9 cellular contexts compared by ENCODE assay signal in the genomic region with DNA sequence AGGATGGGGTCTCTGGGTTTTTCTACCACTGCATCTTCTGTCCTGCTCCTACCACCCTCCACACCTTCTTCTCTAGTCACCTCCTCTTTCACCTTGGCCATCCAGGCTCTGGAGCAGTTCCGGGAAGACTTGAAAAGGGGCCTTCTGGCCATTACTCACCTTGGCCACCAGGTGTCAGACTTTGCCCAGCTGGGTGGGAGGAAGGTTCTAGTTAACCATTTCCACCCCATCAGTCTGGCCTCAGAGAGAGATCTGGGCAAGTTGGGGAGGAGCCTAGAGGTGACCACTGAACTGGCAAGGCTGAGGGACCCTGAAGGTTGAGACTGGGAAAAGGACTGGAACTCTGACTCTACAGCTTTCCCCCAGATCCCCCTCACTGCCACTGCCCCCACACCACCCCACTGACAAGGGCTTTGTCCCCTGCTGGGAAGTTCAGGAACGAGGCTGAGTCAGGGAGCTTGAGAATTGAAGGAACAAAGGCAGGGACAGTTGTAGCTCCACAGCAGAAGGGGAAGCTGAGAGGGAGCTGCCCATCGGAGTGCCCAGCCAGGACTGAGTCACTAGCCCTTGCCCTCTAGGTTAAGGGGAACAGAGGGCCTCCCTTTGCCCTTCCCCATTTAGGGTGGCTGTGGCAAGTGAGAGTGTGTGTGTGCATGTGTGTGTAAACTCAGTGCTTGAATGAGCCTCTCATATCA. TPM values are rescaled to one million over a fixed set of nuclear protein-coding genes. Genes with fewer than 3 reads are reported as not detected.
DNase-seq lines count a peak whose midpoint lies in the region; ATAC-seq, FAIRE-seq and TF ChIP-seq lines count a peak whose summit lies in the region.
"Had no signal": no experiment of that assay in that cellular context is flagged by ENCODE, and none has a peak within 500 bp of the region (broad histone marks: within the 10 kb centered on the region; RNA-seq: fewer than 3 reads in every experiment).

No MANE protein-coding gene starts in this region.

- no peaks in the 10 kb centered on the region for H3K9me3 ChIP-seq in GM12878 (replicated peaks; ENCODE audit: control insufficient read depth, insufficient read depth, low read length)
- no peaks in the 10 kb centered on the region for H3K9me3 ChIP-seq in skeletal muscle tissue (ENCODE audit: control insufficient read depth in 3 of 3, low read length in 3 of 3)

- no peaks in the 10 kb centered on the region for H3K9me3 Mint-ChIP-seq in T-helper 2 cell treated with Interferon-gamma antibody and Interleukin-4, amounts not matched to agents 5 μg/mL and 100 μg/mL, for 36 hours

- TF ChIP-seq CTCF in GM12878 (IDR thresholded peaks at IDR 0.05 in 2 of 3, conservative IDR thresholded peaks at IDR 0.05 in 1 of 3; ENCODE audit: control insufficient read depth in 2 of 3, extremely low read depth in 1 of 3, insufficient read depth in 1 of 3, low read depth in 3 of 3, low read length in 3 of 3): peak; percentile 92 to 99 (median 98); a peak in 5 of 6 replicates

- 32% methylated on average over 3 of the region's 3 CpGs for WGBS in GM12878 (ENCODE audit: insufficient coverage, insufficient replicate concordance, low lambda C conversion rate, missing lambda C conversion rate)

- H3K4me3 Mint-ChIP-seq in T-helper 2 cell treated with Interferon-gamma antibody and Interleukin-4, amounts not matched to agents 5 μg/mL and 100 μg/mL, for 36 hours: peak overlapping the region; percentile 41

- BruUV-seq in GM12878 (replicated peaks; lab: Mats Ljungman, UMichigan): no TSS peak

- SMC1A ChIA-PET in GM12878 (lab: Charles Lee; ENCODE audit: uncharacterized antibody, unreplicated experiment): interaction anchor here (0.8 to 15.8 kb wide), 10 partner anchors 12 to 302 kb away, joined by 3 to 646 read pairs (median 6); a partner anchor contains a TSS

- peak; percentile 15 for ATAC-seq in GM12878

- TF ChIP-seq RAD21 in GM12878 (IDR thresholded peaks at IDR 0.05; ENCODE audit: insufficient read depth, low read depth, low read length): peak; percentile 99

- peak; percentile 60 for DNase-seq in NCI-H1092 treated with DMSO at 0.1 percent for 48 hours (lab: John Stamatoyannopoulos, UW)
- DNase-seq in NCI-H1092 (lab: John Stamatoyannopoulos, UW): no peak
- peak; percentile 68 for DNase-seq in NCI-H146 treated with DMSO at 0.1 percent for 48 hours (lab: John Stamatoyannopoulos, UW; ENCODE audit: unreplicated experiment)
- peak; percentile 64 for DNase-seq in T-helper 2 cell treated with Interferon-gamma antibody and Interleukin-4, amounts not matched to agents 5 μg/mL and 100 μg/mL, for 36 hours (ENCODE audit: low spot score)
- DNase-seq in GM12878 (ENCODE audit: low read depth, low spot score): no peak
- DNase-seq in iPS DF 19.7 (ENCODE audit: low read depth, low spot score): peak; percentile 70
- DNase-seq in NCI-H1048 (lab: John Stamatoyannopoulos, UW): no peak

- POLR2A ChIA-PET in GM12878 (lab: Charles Lee): interaction anchor here (0.6 to 11.4 kb wide), 9 partner anchors 8 to 46 kb away, joined by 3 to 183 read pairs (median 11); a partner anchor contains a TSS

- H3K79me2 ChIP-seq in GM12878 (ENCODE audit: control insufficient read depth, insufficient read depth, low read length): peaks cover 10% of the 10 kb centered on the region

- H3K27ac ChIP-seq in GM12878 (ENCODE audit: control insufficient read depth, insufficient read depth) (peak overlapping the region; percentile 67), skeletal muscle tissue (ENCODE audit: low read depth, low read length) (peak overlapping the region; percentile 40)

- peak overlapping the region; percentile 87 for H3K27ac Mint-ChIP-seq in T-helper 2 cell treated with Interferon-gamma antibody and Interleukin-4, amounts not matched to agents 5 μg/mL and 100 μg/mL, for 36 hours

- peak overlapping the region; percentile 70 for H2AFZ ChIP-seq in GM12878 (ENCODE audit: control insufficient read depth, low read depth, low read length)

- no peaks in the 10 kb centered on the region for H4K20me1 ChIP-seq in GM12878 (ENCODE audit: control insufficient read depth, insufficient read depth)

- in situ Hi-C loops in GM12878 (cut with MboI): no loop called here

- peaks cover 16% of the 10 kb centered on the region for H3K27me3 Mint-ChIP-seq in T-helper 2 cell treated with Interferon-gamma antibody and Interleukin-4, amounts not matched to agents 5 μg/mL and 100 μg/mL, for 36 hours (ENCODE audit: low read depth)

- peaks cover 32% of the 10 kb centered on the region for H3K4me1 ChIP-seq in GM12878 (ENCODE audit: control insufficient read depth, insufficient read depth, low read length)
- H3K4me1 ChIP-seq in skeletal muscle tissue (ENCODE audit: control insufficient read depth in 3 of 3, insufficient read depth in 3 of 3, low read length in 3 of 3): peaks cover 22 to 57% (median 52%) of the 10 kb centered on the region in 3 donors

- RAD21 ChIA-PET in GM12878 (lab: Charles Lee; ENCODE audit: unreplicated experiment): interaction anchor here (1.0 to 10.1 kb wide), 11 partner anchors 11 to 303 kb away, joined by 3 to 525 read pairs (median 5); a partner anchor contains a TSS

- H3K4me3 ChIP-seq in GM12878 (peak overlapping the region; percentile 51; the same call in 1 of the 2 replicates), skeletal muscle tissue (ENCODE audit: low read length in 3 of 3) (no peak overlapping the region)

- TF ChIP-seq EP300 in GM12878 (IDR thresholded peaks at IDR 0.05; ENCODE audit: borderline replicate concordance in 1 of 2, control insufficient read depth in 1 of 2, low read depth in 2 of 2, low read length in 2 of 2): no peak

- H3K27me3 ChIP-seq in GM12878 (replicated peaks in 1 of 2; ENCODE audit: control insufficient read depth in 2 of 2, insufficient read depth in 2 of 2, low read length in 1 of 2): no peaks in the 10 kb centered on the region; a peak in 1 of 4 replicates
- no peaks in the 10 kb centered on the region for H3K27me3 ChIP-seq in skeletal muscle tissue (ENCODE audit: control insufficient read depth in 3 of 3, insufficient read depth in 3 of 3, low read length in 3 of 3)

- no peak for TF ChIP-seq POLR2A in GM12878 (IDR thresholded peaks at IDR 0.05; ENCODE audit: low read depth, low read length)

- CTCF ChIA-PET in GM12878 (lab: Yijun Ruan, JAX): interaction anchor here (0.6 to 26.2 kb wide), 12 partner anchors 8 to 637 kb away, joined by 3 to 1301 read pairs (median 4); a partner anchor contains a TSS

- H3K4me1 Mint-ChIP-seq in T-helper 2 cell treated with Interferon-gamma antibody and Interleukin-4, amounts not matched to agents 5 μg/mL and 100 μg/mL, for 36 hours (ENCODE audit: low read depth): peaks cover 26% of the 10 kb centered on the region

- no peaks in the 10 kb centered on the region for H3K36me3 Mint-ChIP-seq in T-helper 2 cell treated with Interferon-gamma antibody and Interleukin-4, amounts not matched to agents 5 μg/mL and 100 μg/mL, for 36 hours (ENCODE audit: low read depth)

- H3K9ac ChIP-seq in GM12878 (ENCODE audit: control insufficient read depth, insufficient read depth, low read length): peak overlapping the region; percentile 65
- H3K9ac ChIP-seq in skeletal muscle tissue (ENCODE audit: low read depth in 1 of 3, low read length in 3 of 3): peak overlapping the region in 2 of 3 donors; percentile 38 to 64

- peak overlapping the region; percentile 39 for H3K4me2 ChIP-seq in GM12878 (ENCODE audit: control insufficient read depth, insufficient read depth)

- FAIRE-seq in GM12878 (lab: Jason Lieb, UNC): peak; percentile 96
- FAIRE-seq: A204.1 had no signal

- H3K36me3 ChIP-seq in GM12878 (ENCODE audit: control insufficient read depth in 2 of 2, insufficient read depth in 2 of 2, low read length in 1 of 2) (no peaks in the 10 kb centered on the region), skeletal muscle tissue (ENCODE audit: control insufficient read depth in 3 of 3, insufficient read depth in 3 of 3, low read length in 3 of 3) (no peaks in the 10 kb centered on the region)

- intact Hi-C loops in GM12878 (cut with micrococcal nuclease; ENCODE audit: unreplicated experiment): loop anchor here (1.0 to 2.0 kb wide), 4 partner anchors 14 to 150 kb away; no protein-coding TSS in a partner anchor

RNA-seq across cellular contexts. Expression of a gene that starts 3.7 kb away (rescaled TPM):
- total RNA-seq in GM12878 (2013; cell fraction: nucleolus; rRNA removed): 56.1 and 63.5 TPM in 2 replicates
- total RNA-seq in GM12878 (2014; rRNA removed) (140 and 142 TPM in 2 replicates), GM12878 (2014; rRNA removed; fragmentation: Illumina TruSeq; extraction: Trizol) (46.8 and 51.2 TPM in 2 replicates), GM12878 (2021) (103 and 110 TPM in 2 replicates), skeletal muscle tissue (14.6 TPM)
- 80.8 TPM for polyA plus RNA-seq in GM12878 (2011; ENCODE audit: low read depth)
- polyA plus RNA-seq in GM12878 (2011; rRNA removed) (43.4 and 72.8 TPM in 2 replicates), GM12878 (2014; fragmentation: Illumina TruSeq; extraction: Trizol) (11.5 and 25.8 TPM in 2 replicates), GM12878 (2014; fragmentation: Nextera tagmentation; extraction: Ambion mirVana) (10 to 100 TPM in 1 of 2 experiments, 1 to 10 TPM in 1; 8.1 to 23.5 TPM), GM12878 (2014; rRNA removed) (176 and 184 TPM in 2 replicates), GM12878 (2016; fragmentation: Nextera tagmentation; extraction: Ambion mirVana) (100 to 1,000 TPM; 120 to 125 TPM)
- 189 and 201 TPM in 2 replicates for polyA plus RNA-seq in GM12878 (2011; cell fraction: cytosol; rRNA removed)
- polyA plus RNA-seq in GM12878 (2011; cell fraction: nucleus; rRNA removed): 133 and 135 TPM in 2 replicates
- polyA plus RNA-seq in GM12878 (2012): 174 and 197 TPM in 2 replicates
- polyA minus RNA-seq in GM12878 (2011; rRNA and poly(A)+ RNA removed): 22.5 and 64.9 TPM in 2 replicates
- 39.0 and 41.6 TPM in 2 replicates for polyA minus RNA-seq in GM12878 (2011; cell fraction: cytosol; rRNA and poly(A)+ RNA removed)
- polyA minus RNA-seq in GM12878 (2011; cell fraction: nucleus; rRNA and poly(A)+ RNA removed): 35.1 and 49.9 TPM in 2 replicates

RNA-seq across cellular contexts. Expression of a gene that starts 16.4 kb away (rescaled TPM):
- total RNA-seq in GM12878 (2013; cell fraction: nucleolus; rRNA removed): 0.98 and 1.1 TPM in 2 replicates
- total RNA-seq in GM12878 (2014; rRNA removed): 0.68 and 0.82 TPM in 2 replicates
- 0.63 and 0.64 TPM in 2 replicates for total RNA-seq in GM12878 (2014; rRNA removed; fragmentation: Illumina TruSeq; extraction: Trizol)
- 1.3 and 1.5 TPM in 2 replicates for total RNA-seq in GM12878 (2021)
- 0.31 TPM for polyA plus RNA-seq in GM12878 (2011; ENCODE audit: low read depth)
- 0.12 and 0.16 TPM in 2 replicates for polyA plus RNA-seq in GM12878 (2011; rRNA removed)
- 0.42 and 0.45 TPM in 2 replicates for polyA plus RNA-seq in GM12878 (2011; cell fraction: cytosol; rRNA removed)
- polyA plus RNA-seq in GM12878 (2011; cell fraction: nucleus; rRNA removed): 0.84 and 1.2 TPM in 2 replicates
- polyA plus RNA-seq in GM12878 (2012): 0.74 and 0.87 TPM in 2 replicates
- 0.25 and 0.79 TPM in 2 replicates for polyA plus RNA-seq in GM12878 (2014; fragmentation: Illumina TruSeq; extraction: Trizol)
- polyA plus RNA-seq in GM12878 (2014; fragmentation: Nextera tagmentation; extraction: Ambion mirVana): under 1 TPM; 0.24 to 0.58 TPM
- polyA plus RNA-seq in GM12878 (2014; rRNA removed): 2.1 and 2.4 TPM in 2 replicates
- under 1 TPM in 1 of 2 experiments, not detected in 1; 0.35 TPM for polyA plus RNA-seq in GM12878 (2016; fragmentation: Nextera tagmentation; extraction: Ambion mirVana)
- polyA minus RNA-seq in GM12878 (2011; rRNA and poly(A)+ RNA removed): 0.37 and 0.52 TPM in 2 replicates
- polyA minus RNA-seq in GM12878 (2011; cell fraction: cytosol; rRNA and poly(A)+ RNA removed): not detected in 2 replicates
- 0.24 and 0.38 TPM in 2 replicates for polyA minus RNA-seq in GM12878 (2011; cell fraction: nucleus; rRNA and poly(A)+ RNA removed)
- total RNA-seq in skeletal muscle tissue: 1.0 TPM

RNA-seq across cellular contexts. Expression of a gene that starts 34.8 kb away (rescaled TPM):
- total RNA-seq in GM12878 (2013; cell fraction: nucleolus; rRNA removed): 30.1 and 32.3 TPM in 2 replicates
- total RNA-seq in GM12878 (2014; rRNA removed) (21.0 and 21.9 TPM in 2 replicates), GM12878 (2014; rRNA removed; fragmentation: Illumina TruSeq; extraction: Trizol) (8.2 TPM in 2 replicates), GM12878 (2021) (29.5 and 32.7 TPM in 2 replicates), skeletal muscle tissue (2.6 TPM)
- polyA plus RNA-seq in GM12878 (2011; ENCODE audit: low read depth): 12.9 TPM
- polyA plus RNA-seq in GM12878 (2011; rRNA removed) (9.6 and 18.6 TPM in 2 replicates), GM12878 (2014; fragmentation: Illumina TruSeq; extraction: Trizol) (5.8 and 15.6 TPM in 2 replicates), GM12878 (2014; fragmentation: Nextera tagmentation; extraction: Ambion mirVana) (1 to 10 TPM; 1.1 to 3.6 TPM), GM12878 (2014; rRNA removed) (36.2 and 37.6 TPM in 2 replicates), GM12878 (2016; fragmentation: Nextera tagmentation; extraction: Ambion mirVana) (10 to 100 TPM; 22.0 to 25.6 TPM)
- 31.8 and 50.4 TPM in 2 replicates for polyA plus RNA-seq in GM12878 (2011; cell fraction: cytosol; rRNA removed)
- polyA plus RNA-seq in GM12878 (2011; cell fraction: nucleus; rRNA removed): 114 and 143 TPM in 2 replicates
- polyA plus RNA-seq in GM12878 (2012): 21.3 and 26.9 TPM in 2 replicates
- 7.2 and 11.3 TPM in 2 replicates for polyA minus RNA-seq in GM12878 (2011; rRNA and poly(A)+ RNA removed)
- 4.8 and 10.5 TPM in 2 replicates for polyA minus RNA-seq in GM12878 (2011; cell fraction: cytosol; rRNA and poly(A)+ RNA removed)
- polyA minus RNA-seq in GM12878 (2011; cell fraction: nucleus; rRNA and poly(A)+ RNA removed): 14.0 and 24.6 TPM in 2 replicates

RNA-seq across cellular contexts. Expression of a gene that starts 44.6 kb away (rescaled TPM):
- total RNA-seq in GM12878 (2013; cell fraction: nucleolus; rRNA removed): 38.1 and 44.1 TPM in 2 replicates
- total RNA-seq in GM12878 (2014; rRNA removed) (342 and 371 TPM in 2 replicates), GM12878 (2014; rRNA removed; fragmentation: Illumina TruSeq; extraction: Trizol) (170 and 176 TPM in 2 replicates), GM12878 (2021) (265 and 269 TPM in 2 replicates), skeletal muscle tissue (163 TPM)
- 75.3 TPM for polyA plus RNA-seq in GM12878 (2011; ENCODE audit: low read depth)
- polyA plus RNA-seq in GM12878 (2011; rRNA removed) (86.0 and 211 TPM in 2 replicates), GM12878 (2014; fragmentation: Illumina TruSeq; extraction: Trizol) (128 and 202 TPM in 2 replicates), GM12878 (2014; fragmentation: Nextera tagmentation; extraction: Ambion mirVana) (10 to 100 TPM; 26.4 to 41.7 TPM), GM12878 (2014; rRNA removed) (306 and 326 TPM in 2 replicates), GM12878 (2016; fragmentation: Nextera tagmentation; extraction: Ambion mirVana) (100 to 1,000 TPM; 417 to 458 TPM)
- polyA plus RNA-seq in GM12878 (2011; cell fraction: cytosol; rRNA removed): 440 and 506 TPM in 2 replicates
- polyA plus RNA-seq in GM12878 (2011; cell fraction: nucleus; rRNA removed): 220 and 242 TPM in 2 replicates
- polyA plus RNA-seq in GM12878 (2012): 174 and 181 TPM in 2 replicates
- polyA minus RNA-seq in GM12878 (2011; rRNA and poly(A)+ RNA removed): 121 and 204 TPM in 2 replicates
- polyA minus RNA-seq in GM12878 (2011; cell fraction: cytosol; rRNA and poly(A)+ RNA removed): 83.8 and 94.6 TPM in 2 replicates
- polyA minus RNA-seq in GM12878 (2011; cell fraction: nucleus; rRNA and poly(A)+ RNA removed): 49.0 and 75.9 TPM in 2 replicates

RNA-seq across cellular contexts. Expression of a gene that starts 46.9 kb away (rescaled TPM):
- total RNA-seq in GM12878 (2013; cell fraction: nucleolus; rRNA removed): 59.5 and 60.3 TPM in 2 replicates
- total RNA-seq in GM12878 (2014; rRNA removed) (52.0 and 60.0 TPM in 2 replicates), GM12878 (2014; rRNA removed; fragmentation: Illumina TruSeq; extraction: Trizol) (18.4 and 19.5 TPM in 2 replicates), GM12878 (2021) (77.4 and 80.7 TPM in 2 replicates), skeletal muscle tissue (1.0 TPM)
- 12.8 TPM for polyA plus RNA-seq in GM12878 (2011; ENCODE audit: low read depth)
- polyA plus RNA-seq in GM12878 (2011; rRNA removed) (9.6 and 15.4 TPM in 2 replicates), GM12878 (2014; fragmentation: Illumina TruSeq; extraction: Trizol) (3.4 and 13.5 TPM in 2 replicates), GM12878 (2014; fragmentation: Nextera tagmentation; extraction: Ambion mirVana) (1 to 10 TPM; 1.1 to 6.6 TPM), GM12878 (2014; rRNA removed) (83.4 and 85.3 TPM in 2 replicates), GM12878 (2016; fragmentation: Nextera tagmentation; extraction: Ambion mirVana) (10 to 100 TPM; 61.8 to 73.3 TPM)
- polyA plus RNA-seq in GM12878 (2011; cell fraction: cytosol; rRNA removed): 27.2 and 41.2 TPM in 2 replicates
- polyA plus RNA-seq in GM12878 (2011; cell fraction: nucleus; rRNA removed): 200 and 210 TPM in 2 replicates
- 48.1 and 51.7 TPM in 2 replicates for polyA plus RNA-seq in GM12878 (2012)
- polyA minus RNA-seq in GM12878 (2011; rRNA and poly(A)+ RNA removed): 8.1 and 20.2 TPM in 2 replicates
- 9.6 and 12.3 TPM in 2 replicates for polyA minus RNA-seq in GM12878 (2011; cell fraction: cytosol; rRNA and poly(A)+ RNA removed)
- polyA minus RNA-seq in GM12878 (2011; cell fraction: nucleus; rRNA and poly(A)+ RNA removed): 26.1 and 33.3 TPM in 2 replicates

Comparison
In these comparisons a context has a peak if more than half of its experiments do, and no peak if none do; other contexts are left out.
1. DNase-seq: peak in NCI-H1092 treated with DMSO at 0.1 percent for 48 hours (single experiment), NCI-H146 treated with DMSO at 0.1 percent for 48 hours (single experiment), T-helper 2 cell treated with Interferon-gamma antibody and Interleukin-4, amounts not matched to agents 5 μg/mL and 100 μg/mL, for 36 hours (single experiment) and iPS DF 19.7 (single experiment); none in NCI-H1092 (single experiment), GM12878 (single experiment) and NCI-H1048 (single experiment).